ENCODE assay signal across 29 cellular contexts in the genomic region with DNA sequence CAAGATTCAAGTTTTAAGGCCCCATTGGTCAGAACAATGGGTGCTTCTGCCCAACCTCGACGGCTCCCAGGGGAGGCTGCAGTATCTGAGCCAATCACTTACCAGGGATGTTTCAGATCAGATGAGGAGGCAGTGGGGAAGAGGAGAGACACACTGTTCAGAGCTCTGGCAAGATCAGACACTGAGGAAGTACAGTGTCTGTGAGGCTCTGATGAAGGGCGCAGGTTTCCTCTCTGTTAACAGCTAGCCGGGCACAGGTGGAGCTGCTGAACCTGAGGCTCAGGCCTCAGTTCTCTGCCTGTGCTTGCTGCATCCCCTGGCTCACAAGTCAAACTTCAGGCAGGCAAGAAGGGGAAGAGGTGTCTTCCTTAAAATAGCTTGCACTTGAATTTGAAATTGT.
"Had no signal": no experiment of that assay in that cellular context is flagged by ENCODE, and none has a peak within 500 bp of the region (broad histone marks: within the 10 kb centered on the region; RNA-seq: fewer than 3 reads in every experiment).

No MANE protein-coding gene starts in this region.

- DNase-seq: activated CD4-positive, alpha-beta memory T cell treated with anti-CD3 and anti-CD28 coated beads, Interleukin-2, amount 10 ng/mL, durations not matched to agents 7 days and 5 days; activated CD4-positive, alpha-beta T cell treated with anti-CD3 and anti-CD28 coated beads for 1 hour; activated CD4-positive, alpha-beta T cell treated with anti-CD3 and anti-CD28 coated beads for 48 hours; activated CD4-positive, CD25-positive, alpha-beta regulatory T cell; activated gamma-delta T cell treated with Interleukin-2 at 50 U/mL for 16 hours; activated naive CD4-positive, alpha-beta T cell treated with anti-CD3 and anti-CD28 coated beads for 36 hours; activated T-cell treated with anti-CD3 and anti-CD28 coated beads for 4 hours; activated T-cell treated with anti-CD3 and anti-CD28 coated beads, Interleukin-2, amount 50 U/mL, for 4 hours; anterior cingulate cortex; central memory CD4-positive, alpha-beta T cell; Karpas-422; MG63; MV-4-11; NCI-H1092; NCI-H1436 treated with DMSO at 0.1 percent for 48 hours; NCI-H1694 treated with DMSO at 0.1 percent for 48 hours; NCI-H2029; NCI-H345; NCI-H524 treated with DMSO at 0.1 percent for 48 hours; SW 1271; T-helper 1 cell; T-helper 2 cell; T-helper 9 cell; WERI-Rb-1 had no signal

- H3K27me3 Mint-ChIP-seq: activated CD4-positive, alpha-beta memory T cell treated with anti-CD3 and anti-CD28 coated beads, Interleukin-2, amount 10 ng/mL, durations not matched to agents 7 days and 5 days had no signal

- H3K27ac ChIP-seq: adrenal gland, WERI-Rb-1 had no signal

- H3K4me1 Mint-ChIP-seq: activated CD4-positive, alpha-beta memory T cell treated with anti-CD3 and anti-CD28 coated beads, Interleukin-2, amount 10 ng/mL, durations not matched to agents 7 days and 5 days had no signal

- H3K4me3 ChIP-seq: adrenal gland, MG63 had no signal

- H3K4me1 ChIP-seq: adrenal gland had no signal

- ATAC-seq: activated naive CD4-positive, alpha-beta T cell treated with anti-CD3 and anti-CD28 coated beads, Interleukin-2, amount 50 U/mL, for 72 hours; activated T-cell treated with anti-CD3 and anti-CD28 coated beads, Interleukin-2, amount 50 U/mL, for 4 hours; Panc1 had no signal

- H3K4me3 Mint-ChIP-seq: activated CD4-positive, alpha-beta memory T cell treated with anti-CD3 and anti-CD28 coated beads, Interleukin-2, amount 10 ng/mL, durations not matched to agents 7 days and 5 days; activated naive CD4-positive, alpha-beta T cell treated with anti-CD3 and anti-CD28 coated beads for 36 hours; activated T-cell treated with anti-CD3 and anti-CD28 coated beads, Interleukin-2, amount 50 U/mL, for 4 hours; activated T-helper 1 cell treated with anti-CD3 and anti-CD28 coated beads, Interleukin-12 subunit alpha, Interleukin-12 subunit beta, Interleukin-2, Interleukin-4 antibody, amounts not matched to agents 30 ng/mL and 10 ng/mL and 1 ng/mL, durations not matched to agents 14 hours and 24 hours and 36 hours; brain had no signal

- H3K27me3 ChIP-seq: adrenal gland, MG63 had no signal

- H3K36me3 Mint-ChIP-seq: activated naive CD4-positive, alpha-beta T cell treated with anti-CD3 and anti-CD28 coated beads, Interleukin-2, amount 50 U/mL, for 72 hours; brain had no signal

- H3K9me3 Mint-ChIP-seq: activated CD4-positive, alpha-beta memory T cell treated with anti-CD3 and anti-CD28 coated beads, Interleukin-2, amount 10 ng/mL, durations not matched to agents 7 days and 5 days; activated naive CD4-positive, alpha-beta T cell treated with anti-CD3 and anti-CD28 coated beads for 36 hours; activated naive CD4-positive, alpha-beta T cell treated with anti-CD3 and anti-CD28 coated beads, Interleukin-2, amount 50 U/mL, for 72 hours; activated T-cell treated with anti-CD3 and anti-CD28 coated beads, Interleukin-2, amount 50 U/mL, for 4 hours; activated T-helper 1 cell treated with anti-CD3 and anti-CD28 coated beads, Interleukin-12 subunit alpha, Interleukin-12 subunit beta, Interleukin-2, Interleukin-4 antibody, amounts not matched to agents 30 ng/mL and 10 ng/mL and 1 ng/mL, durations not matched to agents 14 hours and 24 hours and 36 hours had no signal

- H3K36me3 ChIP-seq: adrenal gland, MG63, WERI-Rb-1 had no signal

- H3K9me3 ChIP-seq: adrenal gland, MG63 had no signal

- H3K27ac Mint-ChIP-seq: activated CD4-positive, alpha-beta memory T cell treated with anti-CD3 and anti-CD28 coated beads, Interleukin-2, amount 10 ng/mL, durations not matched to agents 7 days and 5 days; activated naive CD4-positive, alpha-beta T cell treated with anti-CD3 and anti-CD28 coated beads for 36 hours; activated naive CD4-positive, alpha-beta T cell treated with anti-CD3 and anti-CD28 coated beads, Interleukin-2, amount 50 U/mL, for 72 hours; activated T-helper 1 cell treated with anti-CD3 and anti-CD28 coated beads, Interleukin-12 subunit alpha, Interleukin-12 subunit beta, Interleukin-2, Interleukin-4 antibody, amounts not matched to agents 30 ng/mL and 10 ng/mL and 1 ng/mL, durations not matched to agents 14 hours and 24 hours and 36 hours had no signal
